ENCODE assay signal across 19 cellular contexts in genomic region chr12:5437122-5437521, GRCh38. TPM values are rescaled to one million over a fixed set of nuclear protein-coding genes. Genes with fewer than 3 reads are reported as not detected.
"Had no signal": no experiment of that assay in that cellular context is flagged by ENCODE, and none has a peak within 500 bp of the region (broad histone marks: within the 10 kb centered on the region; RNA-seq: fewer than 3 reads in every experiment).

No MANE protein-coding gene starts in this region.

- H3K9me3 ChIP-seq: body of pancreas, SK-N-SH, upper lobe of right lung had no signal

- H3K36me3 ChIP-seq: upper lobe of right lung had no signal

- H3K4me3 ChIP-seq: body of pancreas, skin epidermis, upper lobe of right lung had no signal

- ATAC-seq: activated CD4-positive, CD25-positive, alpha-beta regulatory T cell treated with anti-CD3 and anti-CD28 coated beads, Interleukin-2, amount 50 U/mL, for 24 hours; body of pancreas; T-cell; upper lobe of right lung had no signal

- DNase-seq: activated CD4-positive, alpha-beta T cell treated with anti-CD3 and anti-CD28 coated beads, Interleukin-2, amount 50 U/mL, for 1 hour; activated CD8-positive, alpha-beta memory T cell treated with anti-CD3 and anti-CD28 coated beads for 24 hours; activated gamma-delta T cell treated with Interleukin-2 at 50 U/mL for 16 hours; amniotic stem cell; body of pancreas; dermis blood vessel endothelial cell; erythroblast; kidney glomerular epithelial cell; naive B cell; SK-N-SH; stimulated activated CD4-positive, alpha-beta T cell treated with anti-CD3 and anti-CD28 coated beads, Interleukin-4, amount 100 ng/mL, for 24 hours; stimulated activated naive CD4-positive, alpha-beta T cell treated with Interleukin-2 at 50 U/mL for 16 hours; T-cell; T-helper 9 cell; upper lobe of right lung had no signal

- H3K4me1 ChIP-seq: parathyroid adenoma had no signal

- H3K27ac ChIP-seq: body of pancreas, parathyroid adenoma, skin epidermis, upper lobe of right lung had no signal

RNA-seq across cellular contexts. Expression of gene NTF3, which starts 5.2 kb away (rescaled TPM):
- total RNA-seq: body of pancreas, mononuclear cell, T-cell had no signal
- polyA plus RNA-seq: SK-N-SH had no signal
